In genomic region chr9:107248714-107249113, GRCh38 we compare ENCODE assay signal across 1 cellular context.
TF ChIP-seq lines count a peak whose summit lies in the region.

No MANE protein-coding gene starts in this region.

TF ChIP-seq in liver, 16 proteins besides CTCF, POLR2A, EP300 and RAD21 (continued from another document):
- TF ChIP-seq NR2F2 (IDR thresholded peaks at IDR 0.05) = no peak
- TF ChIP-seq REST (IDR thresholded peaks at IDR 0.05) = no peak
- TF ChIP-seq JUND (IDR thresholded peaks at IDR 0.05) = no peak
- no peak for TF ChIP-seq HNF4A (conservative IDR thresholded peaks at IDR 0.05)
- TF ChIP-seq, protein P1, sequence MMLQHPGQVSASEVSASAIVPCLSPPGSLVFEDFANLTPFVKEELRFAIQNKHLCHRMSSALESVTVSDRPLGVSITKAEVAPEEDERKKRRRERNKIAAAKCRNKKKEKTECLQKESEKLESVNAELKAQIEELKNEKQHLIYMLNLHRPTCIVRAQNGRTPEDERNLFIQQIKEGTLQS (IDR thresholded peaks at IDR 0.05) = no peak
- no peak for TF ChIP-seq FOXA2 (IDR thresholded peaks at IDR 0.05)
- TF ChIP-seq RXRA (IDR thresholded peaks at IDR 0.05) = no peak
- TF ChIP-seq EGR1 (IDR thresholded peaks at IDR 0.05; ENCODE audit: low read depth in 2 of 2) = no peak
- TF ChIP-seq GABPA (IDR thresholded peaks at IDR 0.05 in 1 of 2, conservative IDR thresholded peaks at IDR 0.05 in 1 of 2) = no peak
- no peak for TF ChIP-seq FOXA1 (IDR thresholded peaks at IDR 0.05)
